23 cellular contexts compared by ENCODE assay signal in genomic region chr1:19619697-19620384, GRCh38. TPM values are rescaled to one million over a fixed set of nuclear protein-coding genes. Genes with fewer than 3 reads are reported as not detected.
DNase-seq lines count a peak whose midpoint lies in the region; ATAC-seq and TF ChIP-seq lines count a peak whose summit lies in the region.
"Had no signal": no experiment of that assay in that cellular context is flagged by ENCODE, and none has a peak within 500 bp of the region (broad histone marks: within the 10 kb centered on the region; RNA-seq: fewer than 3 reads in every experiment).

No MANE protein-coding gene starts in this region.

- no peak overlapping the region for H3K27ac ChIP-seq in CD4-positive, alpha-beta T cell (ENCODE audit: low read depth, low read length)
- H3K27ac ChIP-seq in gastroesophageal sphincter = peak overlapping the region; percentile 66 to 78 (median 73)
- H3K27ac ChIP-seq: left lung, parathyroid adenoma had no signal

- WGBS in gastroesophageal sphincter (ENCODE audit: low coverage in 1 of 2), 2 donors = 0 to 37% methylated on average over 2 to 3 of the region's 3 CpGs

- H3K4me1 ChIP-seq in gastroesophageal sphincter = peaks cover 25 to 93% (median 50%) of the 10 kb centered on the region in 3 donors
- H3K4me1 ChIP-seq: parathyroid adenoma had no signal

- POLR2A ChIA-PET in CD4-positive, alpha-beta T cell (lab: Charles Lee) = interaction anchor here (2.8 kb wide), 1 partner anchor 22 kb away, joined by 22 read pairs; a partner anchor contains a TSS

- CTCF ChIA-PET in CD4-positive, alpha-beta T cell (lab: Charles Lee) = interaction anchor here (1.8 kb wide), 1 partner anchor 34 kb away, joined by 4 read pairs; no protein-coding TSS in a partner anchor

- peaks cover 0 to 24% of the 10 kb centered on the region in 2 donors for H3K36me3 ChIP-seq in gastroesophageal sphincter

- no peak for ATAC-seq in CD4-positive, alpha-beta T cell (ENCODE audit: poor library complexity)
- ATAC-seq in gastroesophageal sphincter (no peak), HG03521 (IDR thresholded peaks at IDR 0.05; ENCODE audit: unreplicated experiment) (no peak), GM19467 (IDR thresholded peaks at IDR 0.05; ENCODE audit: unreplicated experiment) (no peak)
- ATAC-seq: CD8-positive, alpha-beta T cell; left lung had no signal

- peak overlapping the region; percentile 36 for H3K27ac Mint-ChIP-seq in CD4-positive, alpha-beta T cell
- peak overlapping the region; percentile 89 for H3K27ac Mint-ChIP-seq in progenitor cell of endocrine pancreas
- H3K27ac Mint-ChIP-seq: CD8-positive, alpha-beta T cell had no signal

- no peak overlapping the region for H3K4me3 Mint-ChIP-seq in CD4-positive, alpha-beta T cell
- H3K4me3 Mint-ChIP-seq in progenitor cell of endocrine pancreas (ENCODE audit: low read depth) = peak overlapping the region; percentile 44
- H3K4me3 Mint-ChIP-seq: CD8-positive, alpha-beta T cell had no signal

- H3K4me1 Mint-ChIP-seq in CD4-positive, alpha-beta T cell (ENCODE audit: low read depth) = peaks cover 44% of the 10 kb centered on the region
- H3K4me1 Mint-ChIP-seq in progenitor cell of endocrine pancreas (ENCODE audit: low read depth) = peaks cover 58% of the 10 kb centered on the region

- H3K4me3 ChIP-seq in gastroesophageal sphincter = no peak overlapping the region
- H3K4me3 ChIP-seq: left lung had no signal

- no peaks in the 10 kb centered on the region for H3K27me3 Mint-ChIP-seq in CD4-positive, alpha-beta T cell
- no peaks in the 10 kb centered on the region for H3K27me3 Mint-ChIP-seq in progenitor cell of endocrine pancreas
- H3K27me3 Mint-ChIP-seq: IgD-negative memory B cell had no signal

- DNase-seq in CD4-positive, alpha-beta T cell = no peak
- DNase-seq in NCI-H446 treated with DMSO at 0.1 percent for 48 hours (lab: John Stamatoyannopoulos, UW) (peak; percentile 30), progenitor cell of endocrine pancreas (ENCODE audit: low spot score, unreplicated experiment) (no peak), epidermal melanocyte (ENCODE audit: insufficient read length, low spot score) (no peak), amygdala (lab: John Stamatoyannopoulos, UW) (no peak)
- DNase-seq: activated CD4-positive, alpha-beta T cell treated with anti-CD3 and anti-CD28 coated beads for 4 hours; activated CD8-positive, alpha-beta memory T cell treated with anti-CD3 and anti-CD28 coated beads, Interleukin-2, amount 50 U/mL, for 4 hours; activated gamma-delta T cell; CD8-positive, alpha-beta T cell; left lung; MV-4-11; NCI-H1930; SIG-M5; T-helper 9 cell; trophoblast cell had no signal

- intact Hi-C loops in CD4-positive, alpha-beta T cell (cut with DNase I, micrococcal nuclease) = no loop called here

- H3K36me3 Mint-ChIP-seq in CD4-positive, alpha-beta T cell (ENCODE audit: low read depth) = peaks cover 67% of the 10 kb centered on the region
- H3K36me3 Mint-ChIP-seq in progenitor cell of endocrine pancreas (ENCODE audit: insufficient read depth) = peaks cover 8% of the 10 kb centered on the region

- TF ChIP-seq EP300 in gastroesophageal sphincter (IDR thresholded peaks at IDR 0.05) = no peak

- TF ChIP-seq CTCF in CD4-positive, alpha-beta T cell (IDR thresholded peaks at IDR 0.05) = no peak
- TF ChIP-seq CTCF in gastroesophageal sphincter (IDR thresholded peaks at IDR 0.05) (no peak), progenitor cell of endocrine pancreas (IDR thresholded peaks at IDR 0.05; ENCODE audit: unreplicated experiment) (no peak)

- no peaks in the 10 kb centered on the region for H3K27me3 ChIP-seq in CD4-positive, alpha-beta T cell (ENCODE audit: control insufficient read depth, insufficient read depth, low read length)
- no peaks in the 10 kb centered on the region for H3K27me3 ChIP-seq in gastroesophageal sphincter
- H3K27me3 ChIP-seq: left lung had no signal

- no peaks in the 10 kb centered on the region for H3K9me3 ChIP-seq in CD4-positive, alpha-beta T cell (ENCODE audit: control insufficient read depth, low read length)
- no peaks in the 10 kb centered on the region for H3K9me3 ChIP-seq in gastroesophageal sphincter
- H3K9me3 ChIP-seq: left lung had no signal

- TF ChIP-seq POLR2A in gastroesophageal sphincter (IDR thresholded peaks at IDR 0.05) = no peak

- H3K9me3 Mint-ChIP-seq in CD4-positive, alpha-beta T cell = no peaks in the 10 kb centered on the region
- no peaks in the 10 kb centered on the region for H3K9me3 Mint-ChIP-seq in progenitor cell of endocrine pancreas (ENCODE audit: low read depth)
- H3K9me3 Mint-ChIP-seq: CD8-positive, alpha-beta T cell; IgD-negative memory B cell had no signal

RNA-seq across cellular contexts. Expression of gene NBL1, which starts 24.3 kb away (rescaled TPM):
- total RNA-seq in CD4-positive, alpha-beta T cell = 10 to 100 TPM; 26.4 to 29.7 TPM
- 100 to 1,000 TPM; 203 to 343 (median 301) TPM for total RNA-seq in gastroesophageal sphincter
- 10.5 and 12.0 TPM in 2 replicates for total RNA-seq in progenitor cell of endocrine pancreas
- total RNA-seq: OCI-LY7 had no signal

RNA-seq across cellular contexts. Expression of gene HTR6, which starts 44.8 kb away (rescaled TPM):
- total RNA-seq in CD4-positive, alpha-beta T cell = 1 to 10 TPM; 2.1 to 2.2 TPM
- total RNA-seq in gastroesophageal sphincter = not detected
- not detected in 2 replicates for total RNA-seq in progenitor cell of endocrine pancreas
- total RNA-seq: Daoy, fibroblast of villous mesenchyme, left lung, OCI-LY7 had no signal

Comparison
In these comparisons a context has a peak if more than half of its experiments do, and no peak if none do; other contexts are left out.
1. RNA of gene NBL1, which starts 24.3 kb away (total RNA-seq): 203 to 343 TPM in gastroesophageal sphincter; 26.4 to 29.7 TPM in CD4-positive, alpha-beta T cell and 10.5 to 12.0 TPM in progenitor cell of endocrine pancreas; every median in the first group is over 4 times any median in the second.